Comparison of ENCODE assay signal across 34 cellular contexts in the genomic region with DNA sequence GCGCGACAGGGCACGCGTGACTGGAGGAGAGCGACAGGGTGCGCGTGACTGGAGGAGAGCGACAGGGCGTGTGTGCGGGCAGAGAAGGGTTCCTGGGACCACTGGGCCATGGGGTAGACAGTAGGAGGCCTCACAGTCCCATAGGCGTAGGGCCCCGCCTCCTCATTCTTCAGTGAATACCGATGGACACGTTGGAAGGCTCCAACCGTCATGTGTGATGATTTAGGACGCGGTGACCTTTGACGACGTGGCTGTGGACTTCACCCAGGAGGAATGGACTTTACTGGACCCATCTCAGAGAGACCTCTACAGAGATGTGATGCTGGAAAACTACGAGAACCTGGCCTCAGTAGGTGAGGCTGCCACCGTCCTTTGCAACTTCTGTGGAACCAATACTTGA. TPM values are rescaled to one million over a fixed set of nuclear protein-coding genes. Genes with fewer than 3 reads are reported as not detected.
"Had no signal": no experiment of that assay in that cellular context is flagged by ENCODE, and none has a peak within 500 bp of the region (broad histone marks: within the 10 kb centered on the region; RNA-seq: fewer than 3 reads in every experiment).

No MANE protein-coding gene starts in this region.

- H3K9ac ChIP-seq: neural progenitor cell, parathyroid adenoma had no signal

- ATAC-seq: naive thymus-derived CD8-positive, alpha-beta T cell; natural killer cell treated with Interleukin-12 subunit alpha and Interleukin-12 subunit beta and Interleukin-15 and Interleukin-18, amount 100 ng/mL, for 72 hours; psoas muscle; right cardiac atrium; right lobe of liver; stimulated activated naive CD8-positive, alpha-beta T cell treated with anti-CD3 and anti-CD28 coated beads, Interleukin-15, amount 100 ng/mL, for 72 hours; stimulated activated naive CD8-positive, alpha-beta T cell treated with anti-CD3 and anti-CD28 coated beads, Interleukin-15, Interleukin-2, amounts not matched to agents 100 U/mL and 50 U/mL, for 24 hours had no signal

- H3K27ac Mint-ChIP-seq: natural killer cell treated with Interleukin-12 subunit alpha and Interleukin-12 subunit beta and Interleukin-15 and Interleukin-18, amount 100 ng/mL, for 72 hours; neural progenitor cell; progenitor cell of endocrine pancreas had no signal

- DNase-seq: naive B cell; naive thymus-derived CD8-positive, alpha-beta T cell; occipital lobe; psoas muscle; right cardiac atrium; right lobe of liver; spleen; stimulated activated CD4-positive, alpha-beta T cell treated with anti-CD3 and anti-CD28 coated beads, Interleukin-12 subunit alpha, Interleukin-12 subunit beta, amount 100 ng/mL, for 4 hours; stimulated activated CD4-positive, alpha-beta T cell treated with anti-CD3 and anti-CD28 coated beads, Interleukin-1b, Interleukin-23, amount 100 ng/mL, for 48 hours; stimulated activated CD4-positive, alpha-beta T cell treated with anti-CD3 and anti-CD28 coated beads, Interleukin-4, amount 100 ng/mL, for 1 hour; stimulated activated CD4-positive, alpha-beta T cell treated with anti-CD3 and anti-CD28 coated beads, Interleukin-4, amount 100 ng/mL, for 4 hours; stimulated activated CD8-positive, alpha-beta memory T cell treated with anti-CD3 and anti-CD28 coated beads, Interleukin-4, amount 100 ng/mL, for 48 hours; stimulated activated naive CD4-positive, alpha-beta T cell; stimulated activated naive CD8-positive, alpha-beta T cell treated with anti-CD3 and anti-CD28 coated beads, Interleukin-15, amount 100 ng/mL, for 72 hours; stimulated activated naive CD8-positive, alpha-beta T cell treated with anti-CD3 and anti-CD28 coated beads, Interleukin-15, Interleukin-2, amounts not matched to agents 100 U/mL and 50 U/mL, for 24 hours; substantia nigra; thyroid gland; trophoblast cell; upper lobe of left lung had no signal

- H3K9me3 ChIP-seq: ovary, psoas muscle, suprapubic skin, thoracic aorta, thyroid gland, vagina had no signal

- H3K4me3 ChIP-seq: neural progenitor cell, ovary, psoas muscle, right lobe of liver, skin epidermis, smooth muscle cell, spleen, suprapubic skin, thoracic aorta, thyroid gland, tibial nerve, upper lobe of left lung, vagina had no signal

- H3K27ac ChIP-seq: neural progenitor cell, ovary, parathyroid adenoma, psoas muscle, right lobe of liver, skin epidermis, spleen, suprapubic skin, thoracic aorta, thyroid gland, tibial nerve, upper lobe of left lung, vagina had no signal

- H3K4me3 Mint-ChIP-seq: naive thymus-derived CD8-positive, alpha-beta T cell; natural killer cell treated with Interleukin-12 subunit alpha and Interleukin-12 subunit beta and Interleukin-15 and Interleukin-18, amount 100 ng/mL, for 72 hours; neural progenitor cell; stimulated activated naive CD8-positive, alpha-beta T cell treated with anti-CD3 and anti-CD28 coated beads, Interleukin-15, amount 100 ng/mL, for 72 hours had no signal

- H3K9me3 Mint-ChIP-seq: natural killer cell treated with Interleukin-12 subunit alpha and Interleukin-12 subunit beta and Interleukin-15 and Interleukin-18, amount 100 ng/mL, for 72 hours had no signal

- H2AFZ ChIP-seq: neural progenitor cell, parathyroid adenoma had no signal

- H3K36me3 ChIP-seq: ovary had no signal

- H3K4me2 ChIP-seq: neural progenitor cell, smooth muscle cell had no signal

- H3K27me3 ChIP-seq: neural progenitor cell, ovary, right lobe of liver, spleen, suprapubic skin, thyroid gland, tibial nerve, upper lobe of left lung, vagina had no signal

- H3K27me3 Mint-ChIP-seq: naive B cell; naive thymus-derived CD8-positive, alpha-beta T cell; natural killer cell treated with Interleukin-12 subunit alpha and Interleukin-12 subunit beta and Interleukin-15 and Interleukin-18, amount 100 ng/mL, for 72 hours; progenitor cell of endocrine pancreas; stimulated activated naive CD8-positive, alpha-beta T cell treated with anti-CD3 and anti-CD28 coated beads, Interleukin-15, amount 100 ng/mL, for 72 hours had no signal

RNA-seq across cellular contexts. Expression of gene SLC22A31, which starts 22.6 kb away (rescaled TPM):
- total RNA-seq: naive thymus-derived CD8-positive, alpha-beta T cell; occipital lobe; osteoblast; psoas muscle; renal cortical epithelial cell; smooth muscle cell; vagina had no signal
- polyA plus RNA-seq: naive thymus-derived CD8-positive, alpha-beta T cell; neural cell had no signal

RNA-seq across cellular contexts. Expression of gene CDH15, which starts 51.4 kb away (rescaled TPM):
- total RNA-seq: naive thymus-derived CD8-positive, alpha-beta T cell; natural killer cell treated with Interleukin-12 subunit alpha and Interleukin-12 subunit beta and Interleukin-15 and Interleukin-18, amount 100 ng/mL, for 72 hours; progenitor cell of endocrine pancreas; renal cortical epithelial cell; thyroid gland; ureter; vagina had no signal
- polyA plus RNA-seq: naive thymus-derived CD8-positive, alpha-beta T cell; neural cell had no signal
